ENCODE assay signal across 8 cellular contexts in genomic region chrX:129843209-129843458, GRCh38. TPM values are rescaled to one million over a fixed set of nuclear protein-coding genes. Genes with fewer than 3 reads are reported as not detected.
DNase-seq lines count a peak whose midpoint lies in the region; ATAC-seq, FAIRE-seq and TF ChIP-seq lines count a peak whose summit lies in the region.

No MANE protein-coding gene starts in this region.

- in situ Hi-C loops in Panc1 (cut with HindIII; ENCODE audit: low pct_unique_long_range_greater_than_20kb, low sequenced_read_pairs), result no loop called here

- no peak for ATAC-seq in Panc1
- no peak for ATAC-seq in pancreas
- ATAC-seq in GM21737 (IDR thresholded peaks at IDR 0.05; ENCODE audit: unreplicated experiment), result no peak

- H3K9me3 Mint-ChIP-seq in Calu3 (ENCODE audit: low read depth, unreplicated experiment), result no peaks in the 10 kb centered on the region

- intact Hi-C loops in Calu3 (cut with micrococcal nuclease; ENCODE audit: unreplicated experiment) (loop anchor here (2.0 kb wide), 1 partner anchor 34 kb away; no protein-coding TSS in a partner anchor), Panc1 (cut with micrococcal nuclease; ENCODE audit: unreplicated experiment) (no loop called here), pancreas (cut with DNase I) (no loop called here)

- peak overlapping the region; percentile 86 for H3K4me3 Mint-ChIP-seq in Calu3 (ENCODE audit: low read depth, unreplicated experiment)

- TF ChIP-seq CTCF in Calu3 (IDR thresholded peaks at IDR 0.05; ENCODE audit: unreplicated experiment) (no peak), Panc1 (IDR thresholded peaks at IDR 0.05) (no peak), pancreas (IDR thresholded peaks at IDR 0.05) (no peak)

- H3K27ac ChIP-seq in Panc1 (ENCODE audit: low read length) (peak overlapping the region; percentile 70), esophagus (ENCODE audit: low read depth in 2 of 2, low read length in 1 of 2) (peak overlapping the region; percentile 62 to 64), pancreas (peak overlapping the region; percentile 42 to 65 (median 54))

- H3K27me3 ChIP-seq in Panc1 (ENCODE audit: control insufficient read depth, insufficient read depth, low read length), result peaks cover 3% of the 10 kb centered on the region; the same call in 1 of the 2 replicates
- no peaks in the 10 kb centered on the region for H3K27me3 ChIP-seq in esophagus (ENCODE audit: control insufficient read depth in 1 of 2, insufficient read depth in 2 of 2, low read length in 2 of 2)
- no peaks in the 10 kb centered on the region for H3K27me3 ChIP-seq in pancreas

- no peaks in the 10 kb centered on the region for H3K27me3 Mint-ChIP-seq in Calu3 (ENCODE audit: unreplicated experiment)

- POLR2A ChIA-PET in Panc1 (lab: Charles Lee), result no interaction called here

- H3K4me1 ChIP-seq in Panc1 (ENCODE audit: control insufficient read depth, insufficient read depth, low read length) (peaks cover 8% of the 10 kb centered on the region), esophagus (ENCODE audit: control insufficient read depth in 2 of 2, insufficient read depth in 2 of 2, low read length in 1 of 2) (peaks cover 0 to 5% of the 10 kb centered on the region in 2 donors), pancreas (peaks cover 0 to 3% (median 0%) of the 10 kb centered on the region in 3 donors)

- peak overlapping the region; percentile 84 for H3K27ac Mint-ChIP-seq in Calu3 (ENCODE audit: unreplicated experiment)

- peaks cover 48% of the 10 kb centered on the region for H3K4me1 Mint-ChIP-seq in Calu3 (ENCODE audit: low read depth, unreplicated experiment)

- FAIRE-seq in pancreas (lab: Jason Lieb, UNC), result no peak

- DNase-seq in Calu3 (no peak), Panc1 (ENCODE audit: low read depth, low spot score) (no peak), pancreas (no peak), OCI-M1 (lab: John Stamatoyannopoulos, UW) (no peak), NCI-H1436 treated with DMSO at 0.1 percent for 48 hours (lab: John Stamatoyannopoulos, UW) (no peak)
- no peak for DNase-seq in activated CD4-positive, CD25-positive, alpha-beta regulatory T cell (lab: John Stamatoyannopoulos, UW)

- BruUV-seq in Calu3 (replicated peaks; lab: Mats Ljungman, UMichigan) (no TSS peak), Panc1 (replicated peaks; lab: Mats Ljungman, UMichigan) (no TSS peak)

- 1 to 48% methylated on average over 5 to 23 of the region's 23 CpGs for WGBS in esophagus, 2 donors
- 0 to 30% methylated on average over 23 of the region's 23 CpGs for WGBS in pancreas, 2 donors

- H3K36me3 ChIP-seq in Panc1 (ENCODE audit: control insufficient read depth, insufficient read depth, low read length), result no peaks in the 10 kb centered on the region
- no peaks in the 10 kb centered on the region for H3K36me3 ChIP-seq in esophagus (ENCODE audit: control insufficient read depth in 2 of 2, insufficient read depth in 2 of 2, low read length in 1 of 2)
- no peaks in the 10 kb centered on the region for H3K36me3 ChIP-seq in pancreas

- no peaks in the 10 kb centered on the region for H3K9me3 ChIP-seq in Panc1 (ENCODE audit: control insufficient read depth, insufficient read depth, low read depth, low read length)
- no peaks in the 10 kb centered on the region for H3K9me3 ChIP-seq in esophagus (ENCODE audit: control insufficient read depth in 2 of 2, insufficient read depth in 1 of 2, low read depth in 1 of 2, low read length in 1 of 2)
- no peaks in the 10 kb centered on the region for H3K9me3 ChIP-seq in pancreas

- peaks cover 26% of the 10 kb centered on the region for H3K36me3 Mint-ChIP-seq in Calu3 (ENCODE audit: insufficient read depth, unreplicated experiment)

- H3K4me3 ChIP-seq in Panc1 (ENCODE audit: low read depth in 2 of 2, low read length in 2 of 2) (peak overlapping the region; percentile 67 to 97), esophagus (ENCODE audit: low read depth in 1 of 2, low read length in 2 of 2) (peak overlapping the region; percentile 61 to 81), pancreas (peak overlapping the region; percentile 44 to 63 (median 50))

- CTCF ChIA-PET in Calu3 (lab: Charles Lee) (no interaction called here), Panc1 (lab: Charles Lee) (no interaction called here)

RNA-seq across cellular contexts. Expression of gene ZDHHC9, which starts 0.6 kb away (rescaled TPM):
- total RNA-seq in Calu3 (2022), result 60.8 and 66.6 TPM in 2 replicates
- 57.2 TPM for total RNA-seq in Panc1 (2021; ENCODE audit: unreplicated experiment)
- polyA plus RNA-seq in Panc1 (2012; ENCODE audit: insufficient read length), result 37.8 TPM
- polyA plus RNA-seq in esophagus, result 1 to 10 TPM; 4.6 to 8.1 TPM
- 10 to 100 TPM; 15.2 to 23.9 (median 17.8) TPM for total RNA-seq in pancreas
- 1 to 10 TPM; 4.1 to 7.0 TPM for polyA plus RNA-seq in pancreas
